Comparison of ENCODE assay signal across 29 cellular contexts in the genomic region with DNA sequence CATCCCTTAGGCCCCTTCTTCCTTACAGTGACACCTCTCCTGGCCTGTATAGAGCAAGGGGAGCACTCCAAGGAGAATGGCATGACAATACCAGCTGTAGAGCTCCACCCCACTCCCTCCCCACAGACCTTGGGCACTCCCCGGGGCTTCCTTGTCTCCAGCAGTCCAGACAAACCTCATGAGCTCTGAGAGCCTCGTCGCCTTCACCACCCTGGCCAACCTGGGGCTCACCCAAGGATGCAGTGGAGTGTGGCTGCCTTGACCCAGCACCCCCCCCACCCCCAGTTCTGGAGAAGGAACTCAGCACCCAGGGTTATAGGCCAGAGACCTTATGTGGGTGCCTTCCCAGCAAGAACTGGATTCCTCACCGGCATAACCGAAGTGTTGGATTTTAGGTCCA. TPM values are rescaled to one million over a fixed set of nuclear protein-coding genes. Genes with fewer than 3 reads are reported as not detected.
"Had no signal": no experiment of that assay in that cellular context is flagged by ENCODE, and none has a peak within 500 bp of the region (broad histone marks: within the 10 kb centered on the region; RNA-seq: fewer than 3 reads in every experiment).

No MANE protein-coding gene starts in this region.

- H3K36me3 ChIP-seq: adrenal gland had no signal

- H3K27me3 ChIP-seq: adrenal gland had no signal

- H3K27ac ChIP-seq: adrenal gland, SK-N-MC had no signal

- DNase-seq: activated B cell treated with CpG ODN at 0.5 μM for 24 hours; activated CD4-positive, alpha-beta T cell treated with anti-CD3 and anti-CD28 coated beads for 1 hour; activated CD4-positive, alpha-beta T cell treated with anti-CD3 and anti-CD28 coated beads, Interleukin-2, amount 10 ng/mL, durations not matched to agents 24 days and 14 days; activated CD4-positive, alpha-beta T cell treated with anti-CD3 and anti-CD28 coated beads, Interleukin-2, amount 50 U/mL, for 48 hours; activated naive CD4-positive, alpha-beta T cell treated with anti-CD3 and anti-CD28 coated beads, Interleukin-2, amount 50 U/mL, for 16 hours; activated naive CD8-positive, alpha-beta T cell treated with anti-CD3 and anti-CD28 coated beads, Interleukin-2, amount 10 ng/mL, durations not matched to agents 7 days and 5 days; activated T-cell treated with anti-CD3 and anti-CD28 coated beads, Interleukin-2, amount 50 U/mL, for 1 hour; adrenal gland; anterior cingulate cortex; IMR-90; Kasumi-1; KBM-7; NCI-H146; NCI-H2029; NCI-H2107; NCI-H2171 treated with DMSO at 0.1 percent for 48 hours; NCI-H345; NCI-H510A; NCI-H526 treated with DMSO at 0.1 percent for 48 hours; NCI-H82; NK-92 treated with Interleukin-12 subunit alpha and Interleukin-12 subunit beta, amount 100 ng/mL, for 24 hours; OCI-M1; RPMI8226; T-cell; T-helper 2 cell; T1000 had no signal

- H3K9me3 ChIP-seq: adrenal gland had no signal

- H3K4me3 ChIP-seq: adrenal gland, SK-N-MC had no signal

- ATAC-seq: Panc1, Right ventricle myocardium inferior, T-cell had no signal

- H3K4me1 ChIP-seq: adrenal gland had no signal

RNA-seq across cellular contexts. Expression of gene SLCO2A1, which starts 7.4 kb away (rescaled TPM):
- total RNA-seq: activated B cell treated with CpG ODN at 0.5 μM for 24 hours; activated CD4-positive, alpha-beta T cell treated with anti-CD3 and anti-CD28 coated beads, Interleukin-2, amount 10 ng/mL, durations not matched to agents 24 days and 14 days; activated naive CD8-positive, alpha-beta T cell treated with anti-CD3 and anti-CD28 coated beads, Interleukin-2, amount 10 ng/mL, durations not matched to agents 7 days and 5 days had no signal
